ENCODE assay signal across 1 cellular context in genomic region chr6:166555066-166555465, GRCh38.
TF ChIP-seq lines count a peak whose summit lies in the region.

No MANE protein-coding gene starts in this region.

TF ChIP-seq in GM23338, 12 proteins besides CTCF, POLR2A, EP300 and RAD21:
- TF ChIP-seq POLR2AphosphoS5 (IDR thresholded peaks at IDR 0.05; ENCODE audit: low read depth) (no peak), ETS1 (IDR thresholded peaks at IDR 0.05) (no peak), JUNB (IDR thresholded peaks at IDR 0.05; ENCODE audit: unreplicated experiment) (no peak), ZNF462 (CRISPR knock-in tag; IDR thresholded peaks at IDR 0.05) (no peak), CREB1 (CRISPR knock-in tag; IDR thresholded peaks at IDR 0.05; ENCODE audit: low read depth) (no peak), ZNF114 (CRISPR knock-in tag; IDR thresholded peaks at IDR 0.05) (no peak), EZH2 (IDR thresholded peaks at IDR 0.05; ENCODE audit: low read depth, unreplicated experiment) (no peak)
